In the genomic region with DNA sequence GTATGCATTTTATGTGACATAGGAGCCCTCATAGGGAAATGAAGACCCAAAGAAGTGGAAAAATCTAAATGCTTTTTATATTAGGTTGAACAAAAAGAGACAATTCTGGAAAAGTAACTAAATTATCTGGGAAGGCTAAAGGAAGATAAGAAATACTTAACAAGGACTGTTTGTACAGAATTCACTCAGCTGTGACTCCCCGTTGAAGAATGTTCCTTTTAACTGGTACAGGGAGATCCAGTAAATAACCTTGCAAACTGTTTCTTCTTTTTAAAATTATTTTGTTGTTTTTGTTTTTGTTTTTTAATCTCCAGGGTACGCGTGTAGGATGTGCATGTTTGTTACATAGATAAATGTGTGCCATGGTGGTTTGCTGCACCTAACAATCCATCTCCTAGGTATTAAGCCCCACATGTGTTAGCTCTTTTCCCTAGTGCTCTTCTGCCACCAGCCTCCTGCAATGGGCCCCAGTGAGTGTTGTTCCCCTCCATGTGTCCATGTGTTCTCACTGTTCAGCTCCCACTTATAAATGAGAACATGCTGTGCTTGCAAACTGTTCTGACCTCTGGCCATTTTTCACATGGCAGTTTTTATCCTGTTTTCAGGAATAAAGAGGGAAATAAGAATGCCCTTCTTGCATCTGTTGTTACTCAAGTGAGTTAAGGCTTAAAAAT, we compare ENCODE assay signal across 29 cellular contexts.
"Had no signal": no experiment of that assay in that cellular context is flagged by ENCODE, and none has a peak within 500 bp of the region (broad histone marks: within the 10 kb centered on the region; RNA-seq: fewer than 3 reads in every experiment).

No MANE protein-coding gene starts in this region.

- H3K27me3 Mint-ChIP-seq: activated CD4-positive, alpha-beta memory T cell treated with anti-CD3 and anti-CD28 coated beads for 36 hours; activated CD8-positive, alpha-beta memory T cell treated with anti-CD3 and anti-CD28 coated beads, Interleukin-2, amount 10 ng/mL, durations not matched to agents 7 days and 5 days; activated naive CD8-positive, alpha-beta T cell treated with anti-CD3 and anti-CD28 coated beads, Interleukin-2, amount 10 ng/mL, durations not matched to agents 7 days and 5 days; dendritic cell treated with granulocyte-macrophage colony-stimulating factor and Interleukin-4, amounts not matched to agents 40 ng/mL and 50 ng/mL, for 4 days; stimulated activated memory B cell treated with anti-CD40 and anti-IgM and Interleukin-4, amounts not matched to agents 10 μg/mL and 1 μg/mL and 100 μg/mL, for 72 hours; T-helper 17 cell had no signal

- H3K36me3 ChIP-seq: breast epithelium, esophagus muscularis mucosa, left lung, spleen, thoracic aorta had no signal

- H3K27ac ChIP-seq: breast epithelium, esophagus muscularis mucosa, foreskin keratinocyte, left lung, psoas muscle, spleen, thoracic aorta had no signal

- DNase-seq: activated CD4-positive, alpha-beta memory T cell treated with anti-CD3 and anti-CD28 coated beads for 36 hours; activated CD4-positive, alpha-beta T cell treated with anti-CD3 and anti-CD28 coated beads for 4 hours; activated CD8-positive, alpha-beta memory T cell treated with anti-CD3 and anti-CD28 coated beads, Interleukin-2, amount 10 ng/mL, durations not matched to agents 7 days and 5 days; activated naive CD4-positive, alpha-beta T cell treated with Interleukin-2 at 50 U/mL for 16 hours; activated naive CD8-positive, alpha-beta T cell treated with anti-CD3 and anti-CD28 coated beads, Interleukin-2, amount 10 ng/mL, durations not matched to agents 7 days and 5 days; activated T-cell treated with anti-CD3 and anti-CD28 coated beads, Interleukin-2, amount 50 U/mL, for 1 hour; anterior cingulate cortex; effector CD8-positive, alpha-beta T cell; foreskin keratinocyte; glutamatergic neuron; hypothalamus; kidney; left lung; midbrain; nephron progenitor cell; occipital lobe; psoas muscle; spleen; stimulated activated CD4-positive, alpha-beta T cell treated with anti-CD3 and anti-CD28 coated beads, Interleukin-4, amount 100 ng/mL, for 4 hours; T-helper 17 cell had no signal

- FAIRE-seq: endothelial cell of umbilical vein had no signal

- H3K4me3 ChIP-seq: breast epithelium, esophagus muscularis mucosa, left lung, psoas muscle, spleen, thoracic aorta had no signal

- H3K4me1 ChIP-seq: breast epithelium, esophagus muscularis mucosa, left lung, psoas muscle, spleen had no signal

- H3K9me3 Mint-ChIP-seq: activated CD4-positive, alpha-beta memory T cell treated with anti-CD3 and anti-CD28 coated beads for 36 hours; activated naive CD8-positive, alpha-beta T cell treated with anti-CD3 and anti-CD28 coated beads, Interleukin-2, amount 10 ng/mL, durations not matched to agents 7 days and 5 days; activated T-helper 2 cell treated with anti-CD3 and anti-CD28 coated beads, Interferon-gamma antibody, Interleukin-2, Interleukin-4, amounts not matched to agents 10 μg/mL and 5 μg/mL and 100 μg/mL, durations not matched to agents 14 hours and 24 hours and 36 hours; dendritic cell treated with granulocyte-macrophage colony-stimulating factor and Interleukin-4, amounts not matched to agents 40 ng/mL and 50 ng/mL, for 4 days; stimulated activated memory B cell treated with anti-CD40 and anti-IgM and Interleukin-4, amounts not matched to agents 10 μg/mL and 1 μg/mL and 100 μg/mL, for 72 hours; WTC11 had no signal

- H3K4me3 Mint-ChIP-seq: activated CD4-positive, alpha-beta memory T cell treated with anti-CD3 and anti-CD28 coated beads for 36 hours; activated CD8-positive, alpha-beta memory T cell treated with anti-CD3 and anti-CD28 coated beads, Interleukin-2, amount 10 ng/mL, durations not matched to agents 7 days and 5 days; activated naive CD8-positive, alpha-beta T cell treated with anti-CD3 and anti-CD28 coated beads, Interleukin-2, amount 10 ng/mL, durations not matched to agents 7 days and 5 days; dendritic cell treated with granulocyte-macrophage colony-stimulating factor and Interleukin-4, amounts not matched to agents 40 ng/mL and 50 ng/mL, for 4 days; nephron progenitor cell; stimulated activated memory B cell treated with anti-CD40 and anti-IgM and Interleukin-4, amounts not matched to agents 10 μg/mL and 1 μg/mL and 100 μg/mL, for 72 hours; T-helper 17 cell; WTC11 had no signal

- H3K27ac Mint-ChIP-seq: activated CD4-positive, alpha-beta memory T cell treated with anti-CD3 and anti-CD28 coated beads for 36 hours; activated CD8-positive, alpha-beta memory T cell treated with anti-CD3 and anti-CD28 coated beads, Interleukin-2, amount 10 ng/mL, durations not matched to agents 7 days and 5 days; activated naive CD8-positive, alpha-beta T cell treated with anti-CD3 and anti-CD28 coated beads, Interleukin-2, amount 10 ng/mL, durations not matched to agents 7 days and 5 days; activated T-helper 2 cell treated with anti-CD3 and anti-CD28 coated beads, Interferon-gamma antibody, Interleukin-2, Interleukin-4, amounts not matched to agents 10 μg/mL and 5 μg/mL and 100 μg/mL, durations not matched to agents 14 hours and 24 hours and 36 hours; dendritic cell treated with granulocyte-macrophage colony-stimulating factor and Interleukin-4, amounts not matched to agents 40 ng/mL and 50 ng/mL, for 4 days; nephron progenitor cell; stimulated activated memory B cell treated with anti-CD40 and anti-IgM and Interleukin-4, amounts not matched to agents 10 μg/mL and 1 μg/mL and 100 μg/mL, for 72 hours; T-helper 17 cell; WTC11 had no signal

- H3K9me3 ChIP-seq: breast epithelium, esophagus muscularis mucosa, left lung, psoas muscle, spleen, thoracic aorta had no signal

- H3K27me3 ChIP-seq: foreskin keratinocyte, left lung, spleen had no signal

- ATAC-seq: activated CD8-positive, alpha-beta memory T cell treated with anti-CD3 and anti-CD28 coated beads, Interleukin-2, amount 10 ng/mL, durations not matched to agents 7 days and 5 days; foreskin keratinocyte; left lung; psoas muscle; sciatic nerve; stimulated activated memory B cell treated with anti-CD40 and anti-IgM and Interleukin-4, amounts not matched to agents 10 μg/mL and 1 μg/mL and 100 μg/mL, for 72 hours; T-helper 17 cell; WTC11 had no signal

- H3K36me3 Mint-ChIP-seq: activated CD4-positive, alpha-beta memory T cell treated with anti-CD3 and anti-CD28 coated beads for 36 hours; activated CD8-positive, alpha-beta memory T cell treated with anti-CD3 and anti-CD28 coated beads, Interleukin-2, amount 10 ng/mL, durations not matched to agents 7 days and 5 days; activated naive CD8-positive, alpha-beta T cell treated with anti-CD3 and anti-CD28 coated beads, Interleukin-2, amount 10 ng/mL, durations not matched to agents 7 days and 5 days; stimulated activated memory B cell treated with anti-CD40 and anti-IgM and Interleukin-4, amounts not matched to agents 10 μg/mL and 1 μg/mL and 100 μg/mL, for 72 hours; WTC11 had no signal

- H3K4me1 Mint-ChIP-seq: activated CD8-positive, alpha-beta memory T cell treated with anti-CD3 and anti-CD28 coated beads, Interleukin-2, amount 10 ng/mL, durations not matched to agents 7 days and 5 days; activated naive CD8-positive, alpha-beta T cell treated with anti-CD3 and anti-CD28 coated beads, Interleukin-2, amount 10 ng/mL, durations not matched to agents 7 days and 5 days; nephron progenitor cell; stimulated activated memory B cell treated with anti-CD40 and anti-IgM and Interleukin-4, amounts not matched to agents 10 μg/mL and 1 μg/mL and 100 μg/mL, for 72 hours; T-helper 17 cell had no signal
